16 cellular contexts compared by ENCODE assay signal in genomic region chr7:77217474-77218185, GRCh38.
"Had no signal": no experiment of that assay in that cellular context is flagged by ENCODE, and none has a peak within 500 bp of the region (broad histone marks: within the 10 kb centered on the region; RNA-seq: fewer than 3 reads in every experiment).

No MANE protein-coding gene starts in this region.

- DNase-seq: activated CD4-positive, alpha-beta T cell treated with anti-CD3 and anti-CD28 coated beads for 1 hour; activated gamma-delta T cell; effector memory CD8-positive, alpha-beta T cell; heart right ventricle; kidney glomerular epithelial cell; mesendoderm; natural killer cell; pancreas; sigmoid colon; stimulated activated naive B cell treated with anti-CD40 and anti-IgM and Interleukin-4, amounts not matched to agents 10 μg/mL and 1 μg/mL and 100 μg/mL, for 72 hours; T-helper 2 cell; upper lobe of right lung; WERI-Rb-1 had no signal

- H3K27ac ChIP-seq: cardiac muscle cell, heart right ventricle, neutrophil, sigmoid colon, upper lobe of right lung, WERI-Rb-1 had no signal

- H3K27ac Mint-ChIP-seq: activated naive CD4-positive, alpha-beta T cell treated with anti-CD3 and anti-CD28 coated beads, Interleukin-2, amount 50 U/mL, for 24 hours; effector memory CD8-positive, alpha-beta T cell; natural killer cell; stimulated activated naive B cell treated with anti-CD40 and anti-IgM and Interleukin-4, amounts not matched to agents 10 μg/mL and 1 μg/mL and 100 μg/mL, for 72 hours had no signal

- H3K4me3 ChIP-seq: cardiac muscle cell, heart right ventricle, pancreas, sigmoid colon, upper lobe of right lung had no signal

- H3K27me3 ChIP-seq: cardiac muscle cell, heart right ventricle, neutrophil, pancreas, sigmoid colon, upper lobe of right lung had no signal

- H3K4me1 ChIP-seq: sigmoid colon, upper lobe of right lung had no signal

- H3K27me3 Mint-ChIP-seq: activated naive CD4-positive, alpha-beta T cell treated with anti-CD3 and anti-CD28 coated beads, Interleukin-2, amount 50 U/mL, for 24 hours; effector memory CD8-positive, alpha-beta T cell; stimulated activated naive B cell treated with anti-CD40 and anti-IgM and Interleukin-4, amounts not matched to agents 10 μg/mL and 1 μg/mL and 100 μg/mL, for 72 hours had no signal

- H3K36me3 ChIP-seq: cardiac muscle cell, heart right ventricle, neutrophil, pancreas, sigmoid colon, upper lobe of right lung, WERI-Rb-1 had no signal

- H3K9me3 ChIP-seq: neutrophil, pancreas, sigmoid colon, upper lobe of right lung had no signal

- ATAC-seq: effector memory CD8-positive, alpha-beta T cell; heart right ventricle; natural killer cell; stimulated activated naive B cell treated with anti-CD40 and anti-IgM and Interleukin-4, amounts not matched to agents 10 μg/mL and 1 μg/mL and 100 μg/mL, for 72 hours; upper lobe of right lung had no signal

- H3K4me3 Mint-ChIP-seq: activated naive CD4-positive, alpha-beta T cell treated with anti-CD3 and anti-CD28 coated beads, Interleukin-2, amount 50 U/mL, for 24 hours; effector memory CD8-positive, alpha-beta T cell; natural killer cell; stimulated activated naive B cell treated with anti-CD40 and anti-IgM and Interleukin-4, amounts not matched to agents 10 μg/mL and 1 μg/mL and 100 μg/mL, for 72 hours had no signal
